ENCODE assay signal across 14 cellular contexts in the genomic region with DNA sequence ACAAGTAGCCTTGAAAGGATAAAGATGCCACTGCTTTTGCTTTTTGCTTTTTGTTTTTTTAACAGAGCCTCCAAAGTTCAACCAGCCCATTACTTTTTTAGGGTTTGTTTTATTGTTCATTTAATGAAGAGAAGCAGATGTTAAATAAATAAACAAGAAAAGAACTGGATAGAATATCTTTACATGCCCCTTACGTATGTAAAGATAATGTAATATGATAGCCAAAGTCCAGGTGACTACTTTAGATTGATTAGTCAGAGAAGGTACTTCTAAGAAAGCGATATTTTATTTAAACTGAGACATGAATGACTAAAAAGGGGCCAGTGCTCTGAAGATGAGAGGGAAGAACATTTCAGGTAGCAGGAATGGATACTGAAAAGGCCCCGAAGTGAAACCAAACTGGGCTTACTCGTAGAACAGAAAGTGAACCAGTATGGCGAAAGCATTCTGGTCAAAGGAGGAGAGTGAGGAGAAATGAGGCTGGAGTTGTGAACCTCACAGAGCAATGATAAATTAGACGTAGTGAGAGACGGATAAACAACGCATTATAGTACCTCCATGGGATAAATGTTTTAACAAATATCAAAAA. TPM values are rescaled to one million over a fixed set of nuclear protein-coding genes. Genes with fewer than 3 reads are reported as not detected.
A peak's percentile ranks its signal among the peaks of the same experiment; 100 is the strongest.
DNase-seq lines count a peak whose midpoint lies in the region; ATAC-seq and TF ChIP-seq lines count a peak whose summit lies in the region.
"Had no signal": no experiment of that assay in that cellular context is flagged by ENCODE, and none has a peak within 500 bp of the region (broad histone marks: within the 10 kb centered on the region; RNA-seq: fewer than 3 reads in every experiment).

No MANE protein-coding gene starts in this region.

- H3K27ac ChIP-seq in HL-60 (replicated peaks) (peak overlapping the region; percentile 75), neuronal stem cell (replicated peaks; ENCODE audit: low read length) (no peak overlapping the region)
- H3K27ac ChIP-seq: ovary, skin epidermis had no signal

- H3K18ac ChIP-seq in neuronal stem cell (ENCODE audit: low read length), result no peak overlapping the region

- no peaks in the 10 kb centered on the region for H3K9me3 ChIP-seq in neuronal stem cell (replicated peaks in 1 of 2; ENCODE audit: control insufficient read depth in 2 of 2, insufficient read depth in 1 of 2, low read depth in 1 of 2, low read length in 2 of 2)
- H3K9me3 ChIP-seq: ovary had no signal

- no peaks in the 10 kb centered on the region for H3K36me3 ChIP-seq in neuronal stem cell (replicated peaks in 1 of 2; ENCODE audit: control insufficient read depth in 2 of 2, insufficient read depth in 2 of 2, low read length in 2 of 2)
- H3K36me3 ChIP-seq: ovary had no signal

- no peak overlapping the region for H3K23ac ChIP-seq in neuronal stem cell (ENCODE audit: low read depth, low read length, poor library complexity)

- H3K4ac ChIP-seq in neuronal stem cell (ENCODE audit: low read length), result no peak overlapping the region

- no peak for DNase-seq in activated T-cell treated with anti-CD3 and anti-CD28 coated beads, Interleukin-2, amount 50 U/mL, for 24 hours
- DNase-seq in activated T-cell treated with anti-CD3 and anti-CD28 coated beads, Interleukin-2, amount 50 U/mL, for 48 hours, result no peak
- no peak for DNase-seq in HL-60 (ENCODE audit: low read depth in 1 of 2, low spot score in 1 of 2)
- no peak for DNase-seq in neuronal stem cell (ENCODE audit: low spot score)
- DNase-seq in GM13976 (ENCODE audit: low spot score), result no peak
- no peak for DNase-seq in posterior vena cava (ENCODE audit: low spot score)
- no peak for DNase-seq in posterior cingulate gyrus
- DNase-seq: COR-L47; NCI-H345; OCI-M1; ovary; stimulated activated naive CD4-positive, alpha-beta T cell treated with Interleukin-2 at 50 U/mL for 16 hours had no signal

- no peak overlapping the region for H2BK5ac ChIP-seq in neuronal stem cell (ENCODE audit: low read length)

- no peak overlapping the region for H4K8ac ChIP-seq in neuronal stem cell (ENCODE audit: low read depth, low read length)

- no peak overlapping the region for H2AK5ac ChIP-seq in neuronal stem cell (ENCODE audit: low read depth, low read length)

- H3K9me3 Mint-ChIP-seq in activated T-cell treated with anti-CD3 and anti-CD28 coated beads, Interleukin-2, amount 50 U/mL, for 24 hours, result no peaks in the 10 kb centered on the region
- H3K9me3 Mint-ChIP-seq in activated T-helper 17 cell treated with anti-CD3 and anti-CD28 coated beads, Interleukin-2, amount 50 U/mL, for 72 hours, result no peaks in the 10 kb centered on the region

- ATAC-seq in activated T-helper 17 cell treated with anti-CD3 and anti-CD28 coated beads, Interleukin-2, amount 50 U/mL, for 72 hours (replicated peaks), result peak; percentile 80

- no peak overlapping the region for H3K9ac ChIP-seq in neuronal stem cell (ENCODE audit: low read depth, low read length, poor library complexity)

- no peak overlapping the region for H3K14ac ChIP-seq in neuronal stem cell (ENCODE audit: low read length)

- H3K4me3 Mint-ChIP-seq in activated T-cell treated with anti-CD3 and anti-CD28 coated beads, Interleukin-2, amount 50 U/mL, for 24 hours, result no peak overlapping the region
- peak overlapping the region; percentile 9 for H3K4me3 Mint-ChIP-seq in activated T-helper 17 cell treated with anti-CD3 and anti-CD28 coated beads, Interleukin-2, amount 50 U/mL, for 72 hours

- no peaks in the 10 kb centered on the region for H3K79me1 ChIP-seq in neuronal stem cell (ENCODE audit: low read depth, low read length)

- H2BK12ac ChIP-seq in neuronal stem cell (ENCODE audit: low read length), result no peak overlapping the region

- TF ChIP-seq CTCF in HL-60 (IDR thresholded peaks at IDR 0.05; ENCODE audit: insufficient read depth, low read length) (no peak), GM13976 (IDR thresholded peaks at IDR 0.05; ENCODE audit: borderline replicate concordance, control extremely low read depth, extremely low read depth, insufficient read depth, missing control alignments) (no peak)

- H3K4me1 ChIP-seq in neuronal stem cell (ENCODE audit: control insufficient read depth in 2 of 2, insufficient read depth in 1 of 2, low read depth in 1 of 2, low read length in 2 of 2), result no peaks in the 10 kb centered on the region

- WGBS in neuronal stem cell (ENCODE audit: extremely low coverage in 2 of 2, insufficient read length in 2 of 2, insufficient replicate concordance in 1 of 2), 2 donors, result no CpG with 5 or more reads among the region's 8 CpGs

- in situ Hi-C loops in GM13976 (cut with MboI; ENCODE audit: low sequenced_read_pairs, unreplicated experiment), result no loop called here

- H3K27me3 Mint-ChIP-seq in activated T-cell treated with anti-CD3 and anti-CD28 coated beads, Interleukin-2, amount 50 U/mL, for 24 hours, result no peaks in the 10 kb centered on the region
- H3K27me3 Mint-ChIP-seq in activated T-helper 17 cell treated with anti-CD3 and anti-CD28 coated beads, Interleukin-2, amount 50 U/mL, for 72 hours, result no peaks in the 10 kb centered on the region

- H3K27me3 ChIP-seq in HL-60 (ENCODE audit: insufficient read depth, poor library complexity, severe bottlenecking) (no peaks in the 10 kb centered on the region), neuronal stem cell (ENCODE audit: control insufficient read depth in 3 of 3, insufficient read depth in 3 of 3, low read depth in 1 of 3, low read length in 3 of 3) (no peaks in the 10 kb centered on the region)
- H3K27me3 ChIP-seq: ovary had no signal

- H3K27ac Mint-ChIP-seq in activated T-cell treated with anti-CD3 and anti-CD28 coated beads, Interleukin-2, amount 50 U/mL, for 24 hours, result peak overlapping the region; percentile 1
- H3K27ac Mint-ChIP-seq in activated T-helper 17 cell treated with anti-CD3 and anti-CD28 coated beads, Interleukin-2, amount 50 U/mL, for 72 hours, result peak overlapping the region; percentile 1

- no peak overlapping the region for H4K91ac ChIP-seq in neuronal stem cell (ENCODE audit: low read depth, low read length, poor library complexity)

- H2AFZ ChIP-seq in neuronal stem cell (ENCODE audit: low read length), result peak overlapping the region; percentile 42

- no peak overlapping the region for H3K4me2 ChIP-seq in neuronal stem cell (ENCODE audit: insufficient read depth, low read length, poor library complexity, severe bottlenecking)

- no peak overlapping the region for H2BK120ac ChIP-seq in neuronal stem cell (ENCODE audit: low read depth, low read length)

- H2BK15ac ChIP-seq in neuronal stem cell (ENCODE audit: low read length), result no peak overlapping the region

- peaks cover 41% of the 10 kb centered on the region for H3K4me1 Mint-ChIP-seq in activated T-cell treated with anti-CD3 and anti-CD28 coated beads, Interleukin-2, amount 50 U/mL, for 24 hours (ENCODE audit: low read depth)
- H3K4me1 Mint-ChIP-seq in activated T-helper 17 cell treated with anti-CD3 and anti-CD28 coated beads, Interleukin-2, amount 50 U/mL, for 72 hours, result peaks cover 29% of the 10 kb centered on the region

- H3K4me3 ChIP-seq in HL-60 (replicated peaks; ENCODE audit: insufficient read depth, low read length), result no peak overlapping the region
- H3K4me3 ChIP-seq in neuronal stem cell (ENCODE audit: low read length in 2 of 2), result no peak overlapping the region
- H3K4me3 ChIP-seq: ovary, skin epidermis had no signal

- intact Hi-C loops in posterior vena cava (cut with DNase I), result no loop called here
- intact Hi-C loops in posterior cingulate gyrus (cut with DNase I), result no loop called here

- H3K36me3 Mint-ChIP-seq in activated T-cell treated with anti-CD3 and anti-CD28 coated beads, Interleukin-2, amount 50 U/mL, for 24 hours (ENCODE audit: low read depth), result no peaks in the 10 kb centered on the region
- no peaks in the 10 kb centered on the region for H3K36me3 Mint-ChIP-seq in activated T-helper 17 cell treated with anti-CD3 and anti-CD28 coated beads, Interleukin-2, amount 50 U/mL, for 72 hours (ENCODE audit: low read depth)

RNA-seq across cellular contexts. Expression of a gene that starts 44.5 kb away (rescaled TPM):
- total RNA-seq in activated T-helper 17 cell treated with anti-CD3 and anti-CD28 coated beads, Interleukin-2, amount 50 U/mL, for 72 hours, result 10 to 100 TPM; 68.4 to 94.1 TPM
- polyA plus RNA-seq in neuronal stem cell (2013, experiment 1 of 2), result 22.5 TPM
- 21.8 TPM for polyA plus RNA-seq in neuronal stem cell (2013, experiment 2 of 2)
- total RNA-seq in posterior vena cava, result 10 to 100 TPM; 42.2 to 49.6 TPM
